1 cellular context compared by ENCODE assay signal in the genomic region with DNA sequence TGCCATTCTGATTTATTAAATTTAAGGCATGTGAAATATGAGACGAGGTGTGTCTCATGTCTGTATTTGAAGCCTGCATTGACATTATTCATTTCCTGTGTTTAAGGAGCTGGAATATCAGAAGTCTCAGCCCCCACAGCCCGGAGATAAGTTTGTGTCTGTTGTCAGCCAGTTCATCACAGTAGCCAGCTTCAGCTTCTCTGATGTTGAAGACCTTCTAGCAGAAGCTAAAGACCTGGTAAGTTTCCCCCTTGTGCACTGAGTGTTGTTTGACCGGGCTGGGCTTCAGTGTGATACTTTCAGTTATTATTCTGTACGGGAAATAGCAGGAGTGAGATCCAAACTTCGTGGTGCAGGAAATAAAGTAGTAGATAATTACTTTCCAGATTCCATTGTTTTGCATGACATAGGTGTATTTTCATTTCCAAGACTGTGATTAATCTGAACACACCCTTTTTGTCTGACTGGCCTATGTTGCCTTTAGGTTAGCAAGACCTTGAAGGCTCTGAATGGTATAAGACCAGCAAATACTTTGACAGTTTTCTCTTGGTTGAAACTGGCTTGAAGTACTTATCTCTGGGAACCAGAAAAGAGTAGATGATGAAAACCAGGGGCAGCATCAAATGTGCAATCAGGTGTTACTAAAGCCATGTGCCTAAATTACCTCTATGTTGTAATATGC.
TF ChIP-seq lines count a peak whose summit lies in the region.

No MANE protein-coding gene starts in this region.

TF ChIP-seq in HCT116, 20 proteins besides CTCF, POLR2A, EP300 and RAD21 (continued from another document):
- TF ChIP-seq, protein P1, sequence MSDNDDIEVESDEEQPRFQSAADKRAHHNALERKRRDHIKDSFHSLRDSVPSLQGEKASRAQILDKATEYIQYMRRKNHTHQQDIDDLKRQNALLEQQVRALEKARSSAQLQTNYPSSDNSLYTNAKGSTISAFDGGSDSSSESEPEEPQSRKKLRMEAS (IDR thresholded peaks at IDR 0.05): no peak
- no peak for TF ChIP-seq SIN3A (IDR thresholded peaks at IDR 0.05; ENCODE audit: low read depth)
- TF ChIP-seq, protein P2, sequence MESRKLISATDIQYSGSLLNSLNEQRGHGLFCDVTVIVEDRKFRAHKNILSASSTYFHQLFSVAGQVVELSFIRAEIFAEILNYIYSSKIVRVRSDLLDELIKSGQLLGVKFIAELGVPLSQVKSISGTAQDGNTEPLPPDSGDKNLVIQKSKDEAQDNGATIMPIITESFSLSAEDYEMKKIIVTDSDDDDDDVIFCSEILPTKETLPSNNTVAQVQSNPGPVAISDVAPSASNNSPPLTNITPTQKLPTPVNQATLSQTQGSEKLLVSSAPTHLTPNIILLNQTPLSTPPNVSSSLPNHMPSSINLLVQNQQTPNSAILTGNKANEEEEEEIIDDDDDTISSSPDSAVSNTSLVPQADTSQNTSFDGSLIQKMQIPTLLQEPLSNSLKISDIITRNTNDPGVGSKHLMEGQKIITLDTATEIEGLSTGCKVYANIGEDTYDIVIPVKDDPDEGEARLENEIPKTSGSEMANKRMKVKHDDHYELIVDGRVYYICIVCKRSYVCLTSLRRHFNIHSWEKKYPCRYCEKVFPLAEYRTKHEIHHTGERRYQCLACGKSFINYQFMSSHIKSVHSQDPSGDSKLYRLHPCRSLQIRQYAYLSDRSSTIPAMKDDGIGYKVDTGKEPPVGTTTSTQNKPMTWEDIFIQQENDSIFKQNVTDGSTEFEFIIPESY (IDR thresholded peaks at IDR 0.05; ENCODE audit: extremely low read depth, insufficient replicate concordance, low read length): no peak
- no peak for TF ChIP-seq TCF7L2 (IDR thresholded peaks at IDR 0.05; ENCODE audit: borderline replicate concordance, extremely low read depth, insufficient read depth, insufficient read length)
- 0 out of 2 replicates have a peak, but pooled peaks have one; percentile 14 for TF ChIP-seq EGR1 (IDR thresholded peaks at IDR 0.05; ENCODE audit: low read depth)
- peak; percentile 48; the same call in 1 of the 2 replicates for TF ChIP-seq SP1 (IDR thresholded peaks at IDR 0.05; ENCODE audit: low read depth)
- no peak for TF ChIP-seq SRF (IDR thresholded peaks at IDR 0.05; ENCODE audit: low read depth)
- TF ChIP-seq FOSL1 (IDR thresholded peaks at IDR 0.05; ENCODE audit: low read depth): no peak; the same call in 1 of the 2 replicates
- TF ChIP-seq YY1 (IDR thresholded peaks at IDR 0.05; ENCODE audit: extremely low read depth, insufficient replicate concordance, low read depth, low read length): no peak
- no peak for TF ChIP-seq EZH2phosphoT487 (IDR thresholded peaks at IDR 0.05; ENCODE audit: borderline replicate concordance)
